In the genomic region with DNA sequence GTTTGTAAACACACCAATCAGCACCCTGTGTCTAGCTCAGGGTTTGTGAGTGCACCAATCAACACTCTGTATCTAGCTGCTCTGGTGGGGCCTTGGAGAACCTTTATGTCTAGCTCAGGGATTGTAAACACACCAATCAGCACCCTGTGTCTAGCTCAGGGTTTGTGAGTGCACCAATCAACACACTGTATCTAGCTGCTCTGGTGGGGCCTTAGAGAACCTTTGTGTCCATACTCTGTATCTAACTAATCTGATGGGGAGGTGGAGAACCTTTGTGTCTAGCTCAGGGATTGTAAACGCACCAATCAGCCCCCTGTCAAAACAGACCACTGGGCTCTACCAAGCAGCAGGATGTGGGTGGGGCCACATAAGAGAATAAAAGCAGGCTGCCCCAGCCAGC, we compare ENCODE assay signal across 11 cellular contexts. TPM values are rescaled to one million over a fixed set of nuclear protein-coding genes. Genes with fewer than 3 reads are reported as not detected.
"Had no signal": no experiment of that assay in that cellular context is flagged by ENCODE, and none has a peak within 500 bp of the region (broad histone marks: within the 10 kb centered on the region; RNA-seq: fewer than 3 reads in every experiment).

No MANE protein-coding gene starts in this region.

RNA-seq across cellular contexts. Expression of a gene that starts 14.1 kb away (rescaled TPM):
- total RNA-seq: activated CD4-positive, alpha-beta memory T cell treated with anti-CD3 and anti-CD28 coated beads, Interleukin-2, amount 10 ng/mL, durations not matched to agents 7 days and 5 days; activated CD4-positive, alpha-beta T cell treated with anti-CD3 and anti-CD28 coated beads for 36 hours; activated CD4-positive, alpha-beta T cell treated with anti-CD3 and anti-CD28 coated beads, Interleukin-2, amount 10 ng/mL, durations not matched to agents 7 days and 5 days; activated CD8-positive, alpha-beta memory T cell treated with anti-CD3 and anti-CD28 coated beads, Interleukin-2, amount 10 ng/mL, durations not matched to agents 7 days and 5 days; activated CD8-positive, alpha-beta T cell treated with anti-CD3 and anti-CD28 coated beads, Interleukin-2, amount 10 ng/mL, durations not matched to agents 7 days and 5 days; activated naive CD8-positive, alpha-beta T cell treated with anti-CD3 and anti-CD28 coated beads, Interleukin-2, amount 10 ng/mL, durations not matched to agents 7 days and 5 days; activated T-helper 2 cell treated with anti-CD3 and anti-CD28 coated beads, Interferon-gamma antibody, Interleukin-2, Interleukin-4, amounts not matched to agents 10 μg/mL and 5 μg/mL and 100 μg/mL, durations not matched to agents 14 hours and 24 hours and 36 hours; ascending aorta; bronchial epithelial cell; cardiac muscle cell; chondrocyte had no signal

RNA-seq across cellular contexts. Expression of a gene that starts 28.4 kb away (rescaled TPM):
- total RNA-seq: activated CD4-positive, alpha-beta memory T cell treated with anti-CD3 and anti-CD28 coated beads, Interleukin-2, amount 10 ng/mL, durations not matched to agents 7 days and 5 days; activated CD4-positive, alpha-beta T cell treated with anti-CD3 and anti-CD28 coated beads for 36 hours; activated CD4-positive, alpha-beta T cell treated with anti-CD3 and anti-CD28 coated beads, Interleukin-2, amount 10 ng/mL, durations not matched to agents 7 days and 5 days; activated CD8-positive, alpha-beta memory T cell treated with anti-CD3 and anti-CD28 coated beads, Interleukin-2, amount 10 ng/mL, durations not matched to agents 7 days and 5 days; activated CD8-positive, alpha-beta T cell treated with anti-CD3 and anti-CD28 coated beads, Interleukin-2, amount 10 ng/mL, durations not matched to agents 7 days and 5 days; activated naive CD8-positive, alpha-beta T cell treated with anti-CD3 and anti-CD28 coated beads, Interleukin-2, amount 10 ng/mL, durations not matched to agents 7 days and 5 days; activated T-helper 2 cell treated with anti-CD3 and anti-CD28 coated beads, Interferon-gamma antibody, Interleukin-2, Interleukin-4, amounts not matched to agents 10 μg/mL and 5 μg/mL and 100 μg/mL, durations not matched to agents 14 hours and 24 hours and 36 hours; ascending aorta had no signal
